Comparison of ENCODE assay signal across 28 cellular contexts in the genomic region with DNA sequence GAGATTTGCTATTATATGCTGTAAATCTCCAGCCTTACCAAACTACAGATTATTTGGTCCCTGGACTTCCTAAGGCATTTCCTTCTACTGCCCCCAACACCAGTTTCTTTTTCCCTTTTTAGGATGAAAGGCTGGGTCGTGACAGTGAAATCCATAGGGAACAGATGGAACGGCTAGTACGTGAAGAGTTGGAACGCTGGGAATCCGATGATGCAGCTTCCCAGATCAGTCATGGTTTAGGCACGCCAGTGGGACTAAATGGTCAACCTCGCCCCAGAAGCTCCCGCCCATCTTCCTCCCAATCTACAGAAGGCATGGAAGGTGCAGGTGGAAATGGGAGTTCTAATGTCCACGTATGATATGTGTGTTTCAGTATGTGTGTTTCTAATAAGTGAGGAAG.
"Had no signal": no experiment of that assay in that cellular context is flagged by ENCODE, and none has a peak within 500 bp of the region (broad histone marks: within the 10 kb centered on the region; RNA-seq: fewer than 3 reads in every experiment).

No MANE protein-coding gene starts in this region.

- H3K27ac Mint-ChIP-seq: naive B cell; naive thymus-derived CD8-positive, alpha-beta T cell; natural killer cell treated with Interleukin-12 subunit alpha and Interleukin-12 subunit beta and Interleukin-15 and Interleukin-18, amount 100 ng/mL, for 72 hours; stimulated activated effector memory CD8-positive, alpha-beta T cell treated with anti-CD3 and anti-CD28 coated beads, Interleukin-12 subunit alpha, Interleukin-12 subunit beta, amount 100 ng/mL, for 72 hours; stimulated activated naive B cell treated with anti-CD40 and anti-IgM and Interleukin-4, amounts not matched to agents 10 μg/mL and 1 μg/mL and 100 μg/mL, for 72 hours; stimulated activated naive CD8-positive, alpha-beta T cell treated with anti-CD3 and anti-CD28 coated beads, Interleukin-15, Interleukin-2, amounts not matched to agents 100 ng/mL and 50 ng/mL, for 24 hours; type B pancreatic cell had no signal

- H3K36me3 ChIP-seq: uterus had no signal

- H3K9me3 Mint-ChIP-seq: natural killer cell treated with Interleukin-12 subunit alpha and Interleukin-12 subunit beta and Interleukin-15 and Interleukin-18, amount 100 ng/mL, for 72 hours had no signal

- H3K4me1 ChIP-seq: pancreas, prostate gland, right atrium auricular region, stomach, thyroid gland, tibial nerve, upper lobe of right lung, uterus had no signal

- H3K9me3 ChIP-seq: neutrophil, pancreas, prostate gland, thoracic aorta, thyroid gland, upper lobe of right lung had no signal

- H3K4me3 ChIP-seq: pancreas, prostate gland, right atrium auricular region, stomach, thoracic aorta, thyroid gland, tibial nerve, upper lobe of right lung, uterus had no signal

- H3K4me3 Mint-ChIP-seq: naive B cell; naive thymus-derived CD8-positive, alpha-beta T cell; natural killer cell treated with Interleukin-12 subunit alpha and Interleukin-12 subunit beta and Interleukin-15 and Interleukin-18, amount 100 ng/mL, for 72 hours; nephron progenitor cell; neural crest cell; stimulated activated effector memory CD8-positive, alpha-beta T cell treated with anti-CD3 and anti-CD28 coated beads, Interleukin-12 subunit alpha, Interleukin-12 subunit beta, amount 100 ng/mL, for 72 hours; stimulated activated naive B cell treated with anti-CD40 and anti-IgM and Interleukin-4, amounts not matched to agents 10 μg/mL and 1 μg/mL and 100 μg/mL, for 72 hours; stimulated activated naive CD8-positive, alpha-beta T cell treated with anti-CD3 and anti-CD28 coated beads, Interleukin-15, Interleukin-2, amounts not matched to agents 100 ng/mL and 50 ng/mL, for 24 hours; type B pancreatic cell had no signal

- H3K27me3 ChIP-seq: neutrophil, pancreas, right atrium auricular region, stomach, thyroid gland, tibial nerve, upper lobe of right lung, uterus had no signal

- DNase-seq: naive B cell; naive thymus-derived CD8-positive, alpha-beta T cell; nephron progenitor cell; nucleus accumbens; pancreas; retina; small intestine; stimulated activated CD4-positive, alpha-beta T cell treated with anti-CD3 and anti-CD28 coated beads, Interleukin-15, amount 100 ng/mL, for 24 hours; stimulated activated CD4-positive, alpha-beta T cell treated with anti-CD3 and anti-CD28 coated beads, Interleukin-2, amount 100 ng/mL, for 24 hours; stimulated activated CD4-positive, alpha-beta T cell treated with anti-CD3 and anti-CD28 coated beads, Interleukin-2, amount 100 ng/mL, for 48 hours; stimulated activated CD4-positive, alpha-beta T cell treated with anti-CD3 and anti-CD28 coated beads, Interleukin-4, amount 100 ng/mL, for 24 hours; stimulated activated naive B cell treated with anti-CD40 and anti-IgM and Interleukin-4, amounts not matched to agents 10 μg/mL and 1 μg/mL and 100 μg/mL, for 72 hours; stimulated activated naive CD4-positive, alpha-beta T cell treated with Interleukin-2 at 50 U/mL for 16 hours; stomach; thyroid gland; upper lobe of right lung; uterus had no signal

- H3K4me1 Mint-ChIP-seq: naive B cell; naive thymus-derived CD8-positive, alpha-beta T cell; nephron progenitor cell; neural crest cell; stimulated activated effector memory CD8-positive, alpha-beta T cell treated with anti-CD3 and anti-CD28 coated beads, Interleukin-12 subunit alpha, Interleukin-12 subunit beta, amount 100 ng/mL, for 72 hours; stimulated activated naive B cell treated with anti-CD40 and anti-IgM and Interleukin-4, amounts not matched to agents 10 μg/mL and 1 μg/mL and 100 μg/mL, for 72 hours had no signal

- H3K27me3 Mint-ChIP-seq: naive B cell; naive thymus-derived CD8-positive, alpha-beta T cell; natural killer cell treated with Interleukin-12 subunit alpha and Interleukin-12 subunit beta and Interleukin-15 and Interleukin-18, amount 100 ng/mL, for 72 hours; stimulated activated naive B cell treated with anti-CD40 and anti-IgM and Interleukin-4, amounts not matched to agents 10 μg/mL and 1 μg/mL and 100 μg/mL, for 72 hours; stimulated activated naive CD8-positive, alpha-beta T cell treated with anti-CD3 and anti-CD28 coated beads, Interleukin-15, Interleukin-2, amounts not matched to agents 100 ng/mL and 50 ng/mL, for 24 hours; type B pancreatic cell had no signal

- ATAC-seq: naive thymus-derived CD8-positive, alpha-beta T cell; natural killer cell treated with Interleukin-12 subunit alpha and Interleukin-12 subunit beta and Interleukin-15 and Interleukin-18, amount 100 ng/mL, for 72 hours; pancreas; sciatic nerve; stimulated activated effector memory CD8-positive, alpha-beta T cell treated with anti-CD3 and anti-CD28 coated beads, Interleukin-12 subunit alpha, Interleukin-12 subunit beta, amount 100 ng/mL, for 72 hours; stimulated activated naive B cell treated with anti-CD40 and anti-IgM and Interleukin-4, amounts not matched to agents 10 μg/mL and 1 μg/mL and 100 μg/mL, for 72 hours; upper lobe of right lung had no signal

- H3K27ac ChIP-seq: neutrophil, pancreas, prostate gland, right atrium auricular region, stomach, thoracic aorta, thyroid gland, tibial nerve, upper lobe of right lung, uterus had no signal
